ENCODE assay signal across 8 cellular contexts in the genomic region with DNA sequence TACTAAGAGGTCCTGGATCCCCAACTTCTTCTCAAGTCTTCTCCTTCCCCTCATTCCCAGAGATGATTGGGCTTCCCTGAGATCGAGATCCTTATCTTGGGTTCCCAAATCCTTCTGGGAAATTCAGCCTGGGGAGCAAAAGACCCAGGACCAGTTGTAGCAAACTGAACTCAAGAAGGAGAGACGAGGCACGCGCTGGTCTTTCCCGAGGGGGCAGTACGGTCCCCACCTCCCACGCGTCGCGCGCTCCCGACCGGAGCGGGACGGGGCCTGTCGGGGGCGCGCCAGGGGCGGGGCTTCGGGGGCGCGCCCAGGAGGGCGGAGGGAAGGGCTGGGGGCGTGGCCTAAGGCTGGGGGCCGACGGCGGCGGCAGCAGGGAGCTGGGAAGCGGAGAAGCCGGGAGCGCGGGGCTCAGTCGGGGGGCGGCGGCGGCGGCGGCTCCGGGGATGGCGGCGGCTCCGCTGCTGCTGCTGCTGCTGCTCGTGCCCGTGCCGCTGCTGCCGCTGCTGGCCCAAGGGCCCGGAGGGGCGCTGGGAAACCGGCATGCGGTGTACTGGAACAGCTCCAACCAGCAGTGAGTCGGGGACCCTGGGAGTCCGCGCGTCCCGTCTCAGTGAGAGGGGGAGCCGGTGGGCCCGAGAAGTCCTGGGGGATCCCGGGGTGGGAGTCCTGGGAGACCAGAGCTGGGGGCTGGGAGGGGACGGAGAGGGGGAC. TPM values are rescaled to one million over a fixed set of nuclear protein-coding genes. Genes with fewer than 3 reads are reported as not detected.
DNase-seq lines count a peak whose midpoint lies in the region; ATAC-seq lines count a peak whose summit lies in the region.

Gene EFNA3, plus strand, starts transcription at position 342 of the 714 bp plus-strand sequence. Its CDS starts 105 bp downstream, at position 447.

- peak; percentile 60 for ATAC-seq in HG02798 (IDR thresholded peaks at IDR 0.05; ENCODE audit: poor library complexity, unreplicated experiment)
- peak; percentile 78 to 83 for ATAC-seq in right cardiac atrium
- no peak for ATAC-seq in HG02610 (IDR thresholded peaks at IDR 0.05; ENCODE audit: unreplicated experiment)
- ATAC-seq in HG03378 (IDR thresholded peaks at IDR 0.05; ENCODE audit: unreplicated experiment) = no peak

- CTCF ChIA-PET in CD4-positive, alpha-beta memory T cell (lab: Charles Lee; ENCODE audit: partially characterized antibody) = interaction anchor here (0.6 to 2.4 kb wide), 7 partner anchors 16 to 173 kb away, joined by 3 to 10 read pairs (median 3); partner anchors contain the start of gene EFNA4

- DNase-seq in CD4-positive, alpha-beta memory T cell = peak in 4 of 5 donors; percentile 52 to 64 (median 53)
- DNase-seq in SJCRH30 (peak; percentile 73 to 78), amniotic epithelial cell (ENCODE audit: low read depth) (peak; percentile 22), right cardiac atrium (peak; percentile 82 to 92 (median 90)), putamen (ENCODE audit: low spot score) (peak; percentile 75)

- no peaks in the 10 kb centered on the region for H3K36me3 Mint-ChIP-seq in CD4-positive, alpha-beta memory T cell

- POLR2A ChIA-PET in CD4-positive, alpha-beta memory T cell (lab: Charles Lee; ENCODE audit: partially characterized antibody) = interaction anchor here (0.5 to 2.9 kb wide), 7 partner anchors 8 to 1418 kb away, joined by 3 to 16 read pairs (median 5); partner anchors contain the start of genes ADAM15 and EFNA4

- H3K9me3 Mint-ChIP-seq in CD4-positive, alpha-beta memory T cell = no peaks in the 10 kb centered on the region

- no peak within 1 kb of the TSS for H3K27ac ChIP-seq in CD4-positive, alpha-beta memory T cell (ENCODE audit: low read depth, low read length)
- H3K27ac ChIP-seq in SJCRH30 = no peak within 1 kb of the TSS
- H3K27ac ChIP-seq in right cardiac atrium (ENCODE audit: low read length) = no peak within 1 kb of the TSS

- H3K4me1 ChIP-seq in CD4-positive, alpha-beta memory T cell (ENCODE audit: insufficient read depth, low read length) = peaks cover 55% of the 10 kb centered on the region
- peaks cover 22% of the 10 kb centered on the region for H3K4me1 ChIP-seq in SJCRH30
- peaks cover 3% of the 10 kb centered on the region for H3K4me1 ChIP-seq in right cardiac atrium (ENCODE audit: control insufficient read depth, insufficient read depth, low read length)

- H3K9me3 ChIP-seq in CD4-positive, alpha-beta memory T cell (ENCODE audit: control insufficient read depth in 1 of 2, low read length in 2 of 2) = no peaks in the 10 kb centered on the region
- H3K9me3 ChIP-seq in SJCRH30 (replicated peaks) = no peaks in the 10 kb centered on the region
- H3K9me3 ChIP-seq in right cardiac atrium (ENCODE audit: control insufficient read depth, low read length) = no peaks in the 10 kb centered on the region

- peaks cover 9 to 23% of the 10 kb centered on the region in 2 donors for H3K27me3 Mint-ChIP-seq in CD4-positive, alpha-beta memory T cell

- peak within 1 kb of the TSS; percentile 82 to 93 (median 86) for H3K4me3 Mint-ChIP-seq in CD4-positive, alpha-beta memory T cell

- peak within 1 kb of the TSS; percentile 41 to 42 for H3K4me3 ChIP-seq in CD4-positive, alpha-beta memory T cell (ENCODE audit: low read length in 2 of 2)
- H3K4me3 ChIP-seq in SJCRH30 (peak within 1 kb of the TSS; percentile 61), right cardiac atrium (ENCODE audit: low read length) (peak within 1 kb of the TSS; percentile 43)

- H3K36me3 ChIP-seq in CD4-positive, alpha-beta memory T cell (ENCODE audit: insufficient read depth, low read length) = no peaks in the 10 kb centered on the region
- no peaks in the 10 kb centered on the region for H3K36me3 ChIP-seq in SJCRH30

- peak within 1 kb of the TSS; percentile 59 to 84 (median 71) for H3K27ac Mint-ChIP-seq in CD4-positive, alpha-beta memory T cell

- peaks cover 24 to 61% (median 40%) of the 10 kb centered on the region in 4 donors for H3K4me1 Mint-ChIP-seq in CD4-positive, alpha-beta memory T cell

- H3K27me3 ChIP-seq in CD4-positive, alpha-beta memory T cell (ENCODE audit: insufficient read depth, low read length) = peaks cover 25% of the 10 kb centered on the region
- H3K27me3 ChIP-seq in SJCRH30 (peaks cover 34% of the 10 kb centered on the region), right cardiac atrium (ENCODE audit: control insufficient read depth, insufficient read depth) (no peaks in the 10 kb centered on the region)

- intact Hi-C loops in CD4-positive, alpha-beta memory T cell (cut with micrococcal nuclease) = no loop called here
- intact Hi-C loops in right cardiac atrium (cut with DNase I) = loop anchor here in 1 of 4 donors (10.0 kb wide), 1 partner anchor 524 kb away; the partner anchor contains the start of gene UBE2Q1

- WGBS in right cardiac atrium = under 1% methylated on average over 57 of the region's 59 CpGs

RNA-seq across cellular contexts. Expression of gene EFNA3, which starts in this region (rescaled TPM):
- 1 to 10 TPM; 2.0 to 4.3 TPM for total RNA-seq in CD4-positive, alpha-beta memory T cell
- 1 to 10 TPM in 1 of 2 donors, under 1 TPM in 1; 0.34 to 1.5 TPM for polyA plus RNA-seq in CD4-positive, alpha-beta memory T cell
- 3.5 and 4.2 TPM in 2 replicates for total RNA-seq in SJCRH30 (2014; rRNA removed; shearing (Covaris generic))
- 1 to 10 TPM in 3 of 4 donors, under 1 TPM in 1; 0.78 to 1.9 (median 1.2) TPM for total RNA-seq in right cardiac atrium
- polyA plus RNA-seq in right cardiac atrium = 1.1 TPM

Comparison
In these comparisons a context has a peak if more than half of its experiments do, and no peak if none do; other contexts are left out.
1. DNase-seq: peak in every context shown above with its lines; median percentile 90 in right cardiac atrium; 76 in SJCRH30; 75 in putamen; 53 in CD4-positive, alpha-beta memory T cell; 22 in amniotic epithelial cell.
2. ATAC-seq: peak in HG02798 (single experiment) and right cardiac atrium (2 of 2); none in HG02610 (single experiment) and HG03378 (single experiment).
3. Peak in every context shown above with its lines, with median percentiles within 50 percentile points of each other: H3K4me3 ChIP-seq.